ENCODE assay signal across 1 cellular context in the genomic region with DNA sequence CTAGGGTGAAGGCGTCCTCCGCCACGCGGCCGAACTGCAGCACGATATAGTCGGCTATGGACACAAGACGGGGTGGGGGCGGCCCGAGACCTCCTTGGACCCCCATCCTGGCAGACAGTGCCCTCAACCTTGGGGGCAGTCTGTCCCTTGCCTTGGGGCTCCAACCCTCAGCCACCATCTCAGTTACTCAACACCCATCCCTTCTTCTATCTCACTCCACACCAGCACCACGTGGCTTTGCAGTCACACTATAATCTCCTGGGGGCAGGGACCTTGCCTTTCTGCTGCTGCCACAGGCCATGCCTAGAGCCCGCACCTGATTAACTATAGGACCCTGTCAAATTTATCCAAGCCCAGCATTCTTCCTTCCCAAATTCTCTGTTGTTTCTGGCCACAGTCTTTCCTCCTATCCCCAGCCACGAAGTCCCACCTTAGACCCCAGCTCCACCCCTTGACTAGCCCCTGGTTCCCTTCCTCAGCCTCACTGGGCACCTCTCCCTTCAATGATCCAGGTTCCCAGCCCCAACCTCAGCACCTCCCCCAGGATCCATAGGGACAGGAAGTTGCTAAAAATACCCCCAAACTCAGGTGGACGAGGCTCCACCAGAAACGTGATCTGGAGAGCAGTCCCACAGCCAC.
A peak's percentile ranks its signal among the peaks of the same experiment; 100 is the strongest.
TF ChIP-seq lines count a peak whose summit lies in the region.

No MANE protein-coding gene starts in this region.

TF ChIP-seq in K562, 482 proteins besides CTCF, POLR2A, EP300 and RAD21 (continued from another document and continues in another):
- TF ChIP-seq, protein P1, sequence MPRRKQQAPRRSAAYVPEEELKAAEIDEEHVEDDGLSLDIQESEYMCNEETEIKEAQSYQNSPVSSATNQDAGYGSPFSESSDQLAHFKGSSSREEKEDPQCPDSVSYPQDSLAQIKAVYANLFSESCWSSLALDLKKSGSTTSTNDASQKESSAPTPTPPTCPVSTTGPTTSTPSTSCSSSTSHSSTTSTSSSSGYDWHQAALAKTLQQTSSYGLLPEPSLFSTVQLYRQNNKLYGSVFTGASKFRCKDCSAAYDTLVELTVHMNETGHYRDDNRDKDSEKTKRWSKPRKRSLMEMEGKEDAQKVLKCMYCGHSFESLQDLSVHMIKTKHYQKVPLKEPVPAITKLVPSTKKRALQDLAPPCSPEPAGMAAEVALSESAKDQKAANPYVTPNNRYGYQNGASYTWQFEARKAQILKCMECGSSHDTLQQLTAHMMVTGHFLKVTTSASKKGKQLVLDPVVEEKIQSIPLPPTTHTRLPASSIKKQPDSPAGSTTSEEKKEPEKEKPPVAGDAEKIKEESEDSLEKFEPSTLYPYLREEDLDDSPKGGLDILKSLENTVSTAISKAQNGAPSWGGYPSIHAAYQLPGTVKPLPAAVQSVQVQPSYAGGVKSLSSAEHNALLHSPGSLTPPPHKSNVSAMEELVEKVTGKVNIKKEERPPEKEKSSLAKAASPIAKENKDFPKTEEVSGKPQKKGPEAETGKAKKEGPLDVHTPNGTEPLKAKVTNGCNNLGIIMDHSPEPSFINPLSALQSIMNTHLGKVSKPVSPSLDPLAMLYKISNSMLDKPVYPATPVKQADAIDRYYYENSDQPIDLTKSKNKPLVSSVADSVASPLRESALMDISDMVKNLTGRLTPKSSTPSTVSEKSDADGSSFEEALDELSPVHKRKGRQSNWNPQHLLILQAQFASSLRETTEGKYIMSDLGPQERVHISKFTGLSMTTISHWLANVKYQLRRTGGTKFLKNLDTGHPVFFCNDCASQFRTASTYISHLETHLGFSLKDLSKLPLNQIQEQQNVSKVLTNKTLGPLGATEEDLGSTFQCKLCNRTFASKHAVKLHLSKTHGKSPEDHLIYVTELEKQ (CRISPR knock-in tag; IDR thresholded peaks at IDR 0.05): no peak
- TF ChIP-seq, protein P2, sequence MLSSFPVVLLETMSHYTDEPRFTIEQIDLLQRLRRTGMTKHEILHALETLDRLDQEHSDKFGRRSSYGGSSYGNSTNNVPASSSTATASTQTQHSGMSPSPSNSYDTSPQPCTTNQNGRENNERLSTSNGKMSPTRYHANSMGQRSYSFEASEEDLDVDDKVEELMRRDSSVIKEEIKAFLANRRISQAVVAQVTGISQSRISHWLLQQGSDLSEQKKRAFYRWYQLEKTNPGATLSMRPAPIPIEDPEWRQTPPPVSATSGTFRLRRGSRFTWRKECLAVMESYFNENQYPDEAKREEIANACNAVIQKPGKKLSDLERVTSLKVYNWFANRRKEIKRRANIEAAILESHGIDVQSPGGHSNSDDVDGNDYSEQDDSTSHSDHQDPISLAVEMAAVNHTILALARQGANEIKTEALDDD (IDR thresholded peaks at IDR 0.05): no peak
- TF ChIP-seq PCBP1 (IDR thresholded peaks at IDR 0.05; ENCODE audit: low read depth, low read length, poor library complexity, severe bottlenecking) (no peak), CHCHD3 (CRISPR knock-in tag; IDR thresholded peaks at IDR 0.05) (no peak), CREM (IDR thresholded peaks at IDR 0.05; ENCODE audit: low read depth) (no peak), ZC3H8 (IDR thresholded peaks at IDR 0.05) (no peak), CBFB (CRISPR knock-in tag; IDR thresholded peaks at IDR 0.05) (no peak), ZNF717 (CRISPR knock-in tag; IDR thresholded peaks at IDR 0.05) (no peak), ZNF561 (CRISPR knock-in tag; conservative IDR thresholded peaks at IDR 0.05) (no peak), XRCC5 (IDR thresholded peaks at IDR 0.05; ENCODE audit: low read depth, low read length) (peak; percentile 50; the same call in 1 of the 2 replicates), NFIC (IDR thresholded peaks at IDR 0.05) (no peak), ZNF140 (CRISPR knock-in tag; IDR thresholded peaks at IDR 0.05) (no peak), CBFA2T2 (conservative IDR thresholded peaks at IDR 0.05) (peak; percentile 54; the same call in 1 of the 2 replicates), SIN3B (IDR thresholded peaks at IDR 0.05; ENCODE audit: low read depth) (no peak), SREBF1 (IDR thresholded peaks at IDR 0.05; ENCODE audit: borderline replicate concordance, low read depth, low read length) (no peak), SOX6 (IDR thresholded peaks at IDR 0.05) (no peak), TCF3 (CRISPR knock-in tag; IDR thresholded peaks at IDR 0.05) (peak; percentile 52; the same call in 1 of the 2 replicates), ARHGAP35 (IDR thresholded peaks at IDR 0.05; ENCODE audit: partially characterized antibody) (no peak), ZNF583 (CRISPR knock-in tag; IDR thresholded peaks at IDR 0.05) (no peak), HDAC1 (IDR thresholded peaks at IDR 0.05) (peak in 1 of 2 experiments; percentile 23; a peak in 1 of 4 replicates), NFXL1 (CRISPR knock-in tag; IDR thresholded peaks at IDR 0.05) (no peak), TOE1 (IDR thresholded peaks at IDR 0.05; ENCODE audit: borderline replicate concordance) (no peak), TOE1 (CRISPR knock-in tag; IDR thresholded peaks at IDR 0.05; ENCODE audit: borderline replicate concordance, low read depth) (no peak)
- TF ChIP-seq, protein P3, sequence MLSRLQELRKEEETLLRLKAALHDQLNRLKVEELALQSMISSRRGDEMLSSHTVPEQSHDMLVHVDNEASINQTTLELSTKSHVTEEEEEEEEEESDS (CRISPR knock-in tag; IDR thresholded peaks at IDR 0.05): no peak
- TF ChIP-seq, protein P4, sequence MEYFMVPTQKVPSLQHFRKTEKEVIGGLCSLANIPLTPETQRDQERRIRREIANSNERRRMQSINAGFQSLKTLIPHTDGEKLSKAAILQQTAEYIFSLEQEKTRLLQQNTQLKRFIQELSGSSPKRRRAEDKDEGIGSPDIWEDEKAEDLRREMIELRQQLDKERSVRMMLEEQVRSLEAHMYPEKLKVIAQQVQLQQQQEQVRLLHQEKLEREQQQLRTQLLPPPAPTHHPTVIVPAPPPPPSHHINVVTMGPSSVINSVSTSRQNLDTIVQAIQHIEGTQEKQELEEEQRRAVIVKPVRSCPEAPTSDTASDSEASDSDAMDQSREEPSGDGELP (CRISPR knock-in tag; IDR thresholded peaks at IDR 0.05; ENCODE audit: borderline replicate concordance): no peak
- TF ChIP-seq, protein P5, sequence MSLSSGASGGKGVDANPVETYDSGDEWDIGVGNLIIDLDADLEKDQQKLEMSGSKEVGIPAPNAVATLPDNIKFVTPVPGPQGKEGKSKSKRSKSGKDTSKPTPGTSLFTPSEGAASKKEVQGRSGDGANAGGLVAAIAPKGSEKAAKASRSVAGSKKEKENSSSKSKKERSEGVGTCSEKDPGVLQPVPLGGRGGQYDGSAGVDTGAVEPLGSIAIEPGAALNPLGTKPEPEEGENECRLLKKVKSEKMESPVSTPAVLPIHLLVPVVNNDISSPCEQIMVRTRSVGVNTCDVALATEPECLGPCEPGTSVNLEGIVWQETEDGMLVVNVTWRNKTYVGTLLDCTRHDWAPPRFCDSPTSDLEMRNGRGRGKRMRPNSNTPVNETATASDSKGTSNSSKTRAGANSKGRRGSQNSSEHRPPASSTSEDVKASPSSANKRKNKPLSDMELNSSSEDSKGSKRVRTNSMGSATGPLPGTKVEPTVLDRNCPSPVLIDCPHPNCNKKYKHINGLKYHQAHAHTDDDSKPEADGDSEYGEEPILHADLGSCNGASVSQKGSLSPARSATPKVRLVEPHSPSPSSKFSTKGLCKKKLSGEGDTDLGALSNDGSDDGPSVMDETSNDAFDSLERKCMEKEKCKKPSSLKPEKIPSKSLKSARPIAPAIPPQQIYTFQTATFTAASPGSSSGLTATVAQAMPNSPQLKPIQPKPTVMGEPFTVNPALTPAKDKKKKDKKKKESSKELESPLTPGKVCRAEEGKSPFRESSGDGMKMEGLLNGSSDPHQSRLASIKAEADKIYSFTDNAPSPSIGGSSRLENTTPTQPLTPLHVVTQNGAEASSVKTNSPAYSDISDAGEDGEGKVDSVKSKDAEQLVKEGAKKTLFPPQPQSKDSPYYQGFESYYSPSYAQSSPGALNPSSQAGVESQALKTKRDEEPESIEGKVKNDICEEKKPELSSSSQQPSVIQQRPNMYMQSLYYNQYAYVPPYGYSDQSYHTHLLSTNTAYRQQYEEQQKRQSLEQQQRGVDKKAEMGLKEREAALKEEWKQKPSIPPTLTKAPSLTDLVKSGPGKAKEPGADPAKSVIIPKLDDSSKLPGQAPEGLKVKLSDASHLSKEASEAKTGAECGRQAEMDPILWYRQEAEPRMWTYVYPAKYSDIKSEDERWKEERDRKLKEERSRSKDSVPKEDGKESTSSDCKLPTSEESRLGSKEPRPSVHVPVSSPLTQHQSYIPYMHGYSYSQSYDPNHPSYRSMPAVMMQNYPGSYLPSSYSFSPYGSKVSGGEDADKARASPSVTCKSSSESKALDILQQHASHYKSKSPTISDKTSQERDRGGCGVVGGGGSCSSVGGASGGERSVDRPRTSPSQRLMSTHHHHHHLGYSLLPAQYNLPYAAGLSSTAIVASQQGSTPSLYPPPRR (CRISPR knock-in tag; IDR thresholded peaks at IDR 0.05; ENCODE audit: borderline replicate concordance): peak; percentile 12; the same call in 1 of the 2 replicates
- TF ChIP-seq, protein P6, sequence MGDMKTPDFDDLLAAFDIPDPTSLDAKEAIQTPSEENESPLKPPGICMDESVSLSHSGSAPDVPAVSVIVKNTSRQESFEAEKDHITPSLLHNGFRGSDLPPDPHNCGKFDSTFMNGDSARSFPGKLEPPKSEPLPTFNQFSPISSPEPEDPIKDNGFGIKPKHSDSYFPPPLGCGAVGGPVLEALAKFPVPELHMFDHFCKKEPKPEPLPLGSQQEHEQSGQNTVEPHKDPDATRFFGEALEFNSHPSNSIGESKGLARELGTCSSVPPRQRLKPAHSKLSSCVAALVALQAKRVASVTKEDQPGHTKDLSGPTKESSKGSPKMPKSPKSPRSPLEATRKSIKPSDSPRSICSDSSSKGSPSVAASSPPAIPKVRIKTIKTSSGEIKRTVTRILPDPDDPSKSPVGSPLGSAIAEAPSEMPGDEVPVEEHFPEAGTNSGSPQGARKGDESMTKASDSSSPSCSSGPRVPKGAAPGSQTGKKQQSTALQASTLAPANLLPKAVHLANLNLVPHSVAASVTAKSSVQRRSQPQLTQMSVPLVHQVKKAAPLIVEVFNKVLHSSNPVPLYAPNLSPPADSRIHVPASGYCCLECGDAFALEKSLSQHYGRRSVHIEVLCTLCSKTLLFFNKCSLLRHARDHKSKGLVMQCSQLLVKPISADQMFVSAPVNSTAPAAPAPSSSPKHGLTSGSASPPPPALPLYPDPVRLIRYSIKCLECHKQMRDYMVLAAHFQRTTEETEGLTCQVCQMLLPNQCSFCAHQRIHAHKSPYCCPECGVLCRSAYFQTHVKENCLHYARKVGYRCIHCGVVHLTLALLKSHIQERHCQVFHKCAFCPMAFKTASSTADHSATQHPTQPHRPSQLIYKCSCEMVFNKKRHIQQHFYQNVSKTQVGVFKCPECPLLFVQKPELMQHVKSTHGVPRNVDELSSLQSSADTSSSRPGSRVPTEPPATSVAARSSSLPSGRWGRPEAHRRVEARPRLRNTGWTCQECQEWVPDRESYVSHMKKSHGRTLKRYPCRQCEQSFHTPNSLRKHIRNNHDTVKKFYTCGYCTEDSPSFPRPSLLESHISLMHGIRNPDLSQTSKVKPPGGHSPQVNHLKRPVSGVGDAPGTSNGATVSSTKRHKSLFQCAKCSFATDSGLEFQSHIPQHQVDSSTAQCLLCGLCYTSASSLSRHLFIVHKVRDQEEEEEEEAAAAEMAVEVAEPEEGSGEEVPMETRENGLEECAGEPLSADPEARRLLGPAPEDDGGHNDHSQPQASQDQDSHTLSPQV (IDR thresholded peaks at IDR 0.05): peak; percentile 82
- TF ChIP-seq, protein P7, sequence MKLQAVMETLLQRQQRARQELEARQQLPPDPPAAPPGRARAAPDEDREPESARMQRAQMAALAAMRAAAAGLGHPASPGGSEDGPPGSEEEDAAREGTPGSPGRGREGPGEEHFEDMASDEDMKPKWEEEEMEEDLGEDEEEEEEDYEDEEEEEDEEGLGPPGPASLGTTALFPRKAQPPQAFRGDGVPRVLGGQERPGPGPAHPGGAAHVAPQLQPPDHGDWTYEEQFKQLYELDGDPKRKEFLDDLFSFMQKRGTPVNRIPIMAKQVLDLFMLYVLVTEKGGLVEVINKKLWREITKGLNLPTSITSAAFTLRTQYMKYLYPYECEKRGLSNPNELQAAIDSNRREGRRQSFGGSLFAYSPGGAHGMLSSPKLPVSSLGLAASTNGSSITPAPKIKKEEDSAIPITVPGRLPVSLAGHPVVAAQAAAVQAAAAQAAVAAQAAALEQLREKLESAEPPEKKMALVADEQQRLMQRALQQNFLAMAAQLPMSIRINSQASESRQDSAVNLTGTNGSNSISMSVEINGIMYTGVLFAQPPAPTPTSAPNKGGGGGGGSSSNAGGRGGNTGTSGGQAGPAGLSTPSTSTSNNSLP (IDR thresholded peaks at IDR 0.05; ENCODE audit: borderline replicate concordance, low read depth, low read length): no peak
- TF ChIP-seq, protein P8, sequence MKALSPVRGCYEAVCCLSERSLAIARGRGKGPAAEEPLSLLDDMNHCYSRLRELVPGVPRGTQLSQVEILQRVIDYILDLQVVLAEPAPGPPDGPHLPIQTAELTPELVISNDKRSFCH (CRISPR knock-in tag; IDR thresholded peaks at IDR 0.05): no peak
- TF ChIP-seq, protein P8 (tag; IDR thresholded peaks at IDR 0.05): 0 out of 2 replicates have a peak, but pooled peaks have one; percentile 41
